8 cellular contexts compared by ENCODE assay signal in genomic region chr1:169368406-169368769, GRCh38. TPM values are rescaled to one million over a fixed set of nuclear protein-coding genes. Genes with fewer than 3 reads are reported as not detected.
DNase-seq lines count a peak whose midpoint lies in the region; TF ChIP-seq lines count a peak whose summit lies in the region.

No MANE protein-coding gene starts in this region.

- H3K18ac ChIP-seq in mesendoderm (ENCODE audit: low read length), result no peak overlapping the region

- no peaks in the 10 kb centered on the region for H3K27me3 ChIP-seq in mesendoderm (ENCODE audit: insufficient read depth, low read length, poor library complexity)

- H3K4me1 ChIP-seq in mesendoderm (ENCODE audit: control insufficient read depth, low read depth, low read length) (no peaks in the 10 kb centered on the region), urinary bladder (ENCODE audit: insufficient read depth) (no peaks in the 10 kb centered on the region)

- H4K5ac ChIP-seq in mesendoderm (ENCODE audit: low read length), result no peak overlapping the region

- H2BK120ac ChIP-seq in mesendoderm (ENCODE audit: low read depth, low read length), result no peak overlapping the region

- DNase-seq in AG20443 (ENCODE audit: low spot score) (peak; percentile 20), HCEC 1CT (peak; percentile 9), T-helper 22 cell (ENCODE audit: low read depth) (peak; percentile 18), coronary artery (ENCODE audit: low spot score) (no peak), mesendoderm (no peak), NCI-H128 (lab: John Stamatoyannopoulos, UW; ENCODE audit: unreplicated experiment) (no peak), EL (no peak)

- H4K8ac ChIP-seq in mesendoderm (ENCODE audit: low read depth, low read length), result no peak overlapping the region

- peak overlapping the region; percentile 47 for H3K4me2 ChIP-seq in mesendoderm (ENCODE audit: low read length)

- H3K79me2 ChIP-seq in mesendoderm (ENCODE audit: control insufficient read depth, insufficient read depth, low read length), result peaks cover 2% of the 10 kb centered on the region

- H3K4ac ChIP-seq in mesendoderm (ENCODE audit: low read depth, low read length), result no peak overlapping the region

- H3K36me3 ChIP-seq in mesendoderm (ENCODE audit: control insufficient read depth, insufficient read depth, low read length), result no peaks in the 10 kb centered on the region
- H3K36me3 ChIP-seq in urinary bladder (ENCODE audit: insufficient read depth), result peaks cover 2% of the 10 kb centered on the region

- H3K23ac ChIP-seq in mesendoderm (ENCODE audit: low read length), result no peak overlapping the region

- no peak overlapping the region for H2BK15ac ChIP-seq in mesendoderm (replicated peaks; ENCODE audit: low read depth)

- H2AK5ac ChIP-seq in mesendoderm (ENCODE audit: low read length), result no peak overlapping the region

- TF ChIP-seq CTCF in coronary artery (IDR thresholded peaks at IDR 0.05), result no peak

- peak overlapping the region; percentile 84 for H3K9ac ChIP-seq in mesendoderm (ENCODE audit: low read length)

- no peak overlapping the region for H2BK5ac ChIP-seq in mesendoderm (ENCODE audit: low read length)

- WGBS in mesendoderm (ENCODE audit: extremely low coverage, insufficient coverage, low lambda C conversion rate), result no CpG with 5 or more reads among the region's 16 CpGs
- under 1% methylated on average over 16 of the region's 16 CpGs for WGBS in urinary bladder

- H3K27ac ChIP-seq in coronary artery (peak overlapping the region; percentile 71 to 90), mesendoderm (ENCODE audit: low read depth, low read length) (peak overlapping the region; percentile 82), urinary bladder (ENCODE audit: low read depth) (peak overlapping the region; percentile 53)

- H3K4me3 ChIP-seq in coronary artery (peak overlapping the region; percentile 92), mesendoderm (ENCODE audit: low read length) (peak overlapping the region; percentile 90), urinary bladder (ENCODE audit: low read depth, low read length) (peak overlapping the region; percentile 68)

- H3K79me1 ChIP-seq in mesendoderm (ENCODE audit: low read length), result peaks cover 4% of the 10 kb centered on the region

- peak overlapping the region; percentile 91 for H3K56ac ChIP-seq in mesendoderm (ENCODE audit: low read length)

RNA-seq across cellular contexts. Expression of gene BLZF1, which starts 0.4 kb away (rescaled TPM):
- 9.0 TPM for polyA plus RNA-seq in mesendoderm (2013, experiment 1 of 2)
- polyA plus RNA-seq in mesendoderm (2013, experiment 2 of 2), result 9.0 TPM
- total RNA-seq in urinary bladder, result 55.5 TPM
- 16.7 TPM for polyA plus RNA-seq in urinary bladder

RNA-seq across cellular contexts. Expression of gene NME7, which starts 0.8 kb away (rescaled TPM):
- polyA plus RNA-seq in mesendoderm (2013, experiment 1 of 2), result 57.7 TPM
- polyA plus RNA-seq in mesendoderm (2013, experiment 2 of 2), result 57.8 TPM
- total RNA-seq in urinary bladder, result 22.8 TPM
- 24.4 TPM for polyA plus RNA-seq in urinary bladder

RNA-seq across cellular contexts. Expression of gene CCDC181, which starts 58.9 kb away (rescaled TPM):
- 4.6 TPM for polyA plus RNA-seq in mesendoderm (2013, experiment 1 of 2)
- 4.6 TPM for polyA plus RNA-seq in mesendoderm (2013, experiment 2 of 2)
- total RNA-seq in urinary bladder, result 2.0 TPM
- 0.24 TPM for polyA plus RNA-seq in urinary bladder

Comparison
In these comparisons a context has a peak if more than half of its experiments do, and no peak if none do; other contexts are left out.
1. DNase-seq: peak in AG20443 (single experiment), HCEC 1CT (single experiment) and T-helper 22 cell (single experiment); none in coronary artery (single experiment), mesendoderm (single experiment), NCI-H128 (single experiment) and EL (single experiment).
2. Peak in every context shown above with its lines, with median percentiles within 50 percentile points of each other: H3K27ac ChIP-seq and H3K4me3 ChIP-seq.